8 cellular contexts compared by ENCODE assay signal in genomic region chr17:8859029-8859803, GRCh38. TPM values are rescaled to one million over a fixed set of nuclear protein-coding genes. Genes with fewer than 3 reads are reported as not detected.
DNase-seq lines count a peak whose midpoint lies in the region; ATAC-seq and TF ChIP-seq lines count a peak whose summit lies in the region.

No MANE protein-coding gene starts in this region.

- TF ChIP-seq CTCF in left ventricle myocardium inferior (IDR thresholded peaks at IDR 0.05; ENCODE audit: borderline replicate concordance) (no peak), right atrium auricular region (IDR thresholded peaks at IDR 0.05) (no peak), RWPE2 (IDR thresholded peaks at IDR 0.05; ENCODE audit: poor library complexity, severe bottlenecking) (no peak), upper lobe of right lung (IDR thresholded peaks at IDR 0.05) (no peak)

- H3K27ac ChIP-seq in left ventricle myocardium inferior (replicated peaks) (peak overlapping the region; percentile 72), right atrium auricular region (no peak overlapping the region), RWPE2 (ENCODE audit: poor library complexity, severe bottlenecking) (peak overlapping the region; percentile 88), upper lobe of right lung (no peak overlapping the region)

- H3K36me3 ChIP-seq in left ventricle myocardium inferior (no peaks in the 10 kb centered on the region), right atrium auricular region (no peaks in the 10 kb centered on the region), RWPE2 (ENCODE audit: low read depth) (no peaks in the 10 kb centered on the region), upper lobe of right lung (no peaks in the 10 kb centered on the region)

- intact Hi-C loops in left ventricle myocardium inferior (cut with micrococcal nuclease) (no loop called here), upper lobe of right lung (cut with DNase I) (no loop called here)

- no peaks in the 10 kb centered on the region for H3K9me3 ChIP-seq in left ventricle myocardium inferior (replicated peaks)
- H3K9me3 ChIP-seq in right atrium auricular region, result no peaks in the 10 kb centered on the region
- no peaks in the 10 kb centered on the region for H3K9me3 ChIP-seq in RWPE2 (ENCODE audit: severe bottlenecking)
- H3K9me3 ChIP-seq in upper lobe of right lung, result no peaks in the 10 kb centered on the region

- H3K27me3 ChIP-seq in left ventricle myocardium inferior (ENCODE audit: low read depth) (no peaks in the 10 kb centered on the region), right atrium auricular region (no peaks in the 10 kb centered on the region), RWPE2 (ENCODE audit: insufficient read depth, poor library complexity, severe bottlenecking) (no peaks in the 10 kb centered on the region), upper lobe of right lung (peaks cover 11% of the 10 kb centered on the region)

- no peak overlapping the region for H3K4me3 ChIP-seq in left ventricle myocardium inferior
- H3K4me3 ChIP-seq in right atrium auricular region, result no peak overlapping the region
- no peak overlapping the region for H3K4me3 ChIP-seq in RWPE2 (ENCODE audit: severe bottlenecking)
- H3K4me3 ChIP-seq in upper lobe of right lung, result no peak overlapping the region

- ATAC-seq in RWPE2 (ENCODE audit: low read depth) (0 out of 3 replicates have a peak, but pooled peaks have one; percentile 22), upper lobe of right lung (peak; percentile 82), GM21619 (IDR thresholded peaks at IDR 0.05; ENCODE audit: unreplicated experiment) (no peak), HG03095 (IDR thresholded peaks at IDR 0.05; ENCODE audit: unreplicated experiment) (no peak)

- H3K4me1 ChIP-seq in left ventricle myocardium inferior, result peaks cover 30% of the 10 kb centered on the region
- H3K4me1 ChIP-seq in right atrium auricular region, result peaks cover 0 to 24% of the 10 kb centered on the region in 2 donors
- H3K4me1 ChIP-seq in RWPE2 (ENCODE audit: insufficient read depth, poor library complexity, severe bottlenecking), result peaks cover 21% of the 10 kb centered on the region
- no peaks in the 10 kb centered on the region for H3K4me1 ChIP-seq in upper lobe of right lung

- DNase-seq in left ventricle myocardium inferior (no peak), right atrium auricular region (ENCODE audit: low spot score) (no peak), RWPE2 (ENCODE audit: low spot score) (no peak), fibroblast of peridontal ligament (ENCODE audit: extremely low read depth) (peak; percentile 17), upper lobe of right lung (peak; percentile 78)
- no peak for DNase-seq in activated naive CD4-positive, alpha-beta T cell (lab: John Stamatoyannopoulos, UW)

RNA-seq across cellular contexts. Expression of gene PIK3R6, which starts 8.3 kb away (rescaled TPM):
- total RNA-seq in left ventricle myocardium inferior (1.2 TPM), right atrium auricular region (under 1 TPM in 1 of 2 donors, not detected in 1; 0.51 TPM), upper lobe of right lung (2.7 TPM)

Comparison
In these comparisons a context has a peak if more than half of its experiments do, and no peak if none do; other contexts are left out.
1. H3K27ac ChIP-seq: peak in left ventricle myocardium inferior (single experiment) and RWPE2 (single experiment); none in right atrium auricular region (0 of 2) and upper lobe of right lung (single experiment).
2. DNase-seq: peak in fibroblast of peridontal ligament (single experiment) and upper lobe of right lung (single experiment); none in left ventricle myocardium inferior (single experiment), right atrium auricular region (single experiment), RWPE2 (single experiment) and activated naive CD4-positive, alpha-beta T cell (0 of 4).
3. ATAC-seq: peak in RWPE2 (single experiment) and upper lobe of right lung (single experiment); none in GM21619 (single experiment) and HG03095 (single experiment).